ENCODE assay signal across 9 cellular contexts in genomic region chr1:89657886-89658285, GRCh38. TPM values are rescaled to one million over a fixed set of nuclear protein-coding genes. Genes with fewer than 3 reads are reported as not detected.
DNase-seq lines count a peak whose midpoint lies in the region; ATAC-seq and TF ChIP-seq lines count a peak whose summit lies in the region.
"Had no signal": no experiment of that assay in that cellular context is flagged by ENCODE, and none has a peak within 500 bp of the region (broad histone marks: within the 10 kb centered on the region; RNA-seq: fewer than 3 reads in every experiment).

No MANE protein-coding gene starts in this region.

- H3K36me3 ChIP-seq in fibroblast of lung (ENCODE audit: control insufficient read depth, insufficient read depth, low read length): no peaks in the 10 kb centered on the region

- no peak overlapping the region for H3K4me3 ChIP-seq in fibroblast of lung (replicated peaks in 1 of 4; ENCODE audit: control extremely low read depth in 1 of 4, insufficient read depth in 1 of 4, low read depth in 3 of 4, low read length in 4 of 4)

- no peaks in the 10 kb centered on the region for H3K27me3 ChIP-seq in fibroblast of lung (ENCODE audit: control insufficient read depth, insufficient read depth, low read length)

- no peaks in the 10 kb centered on the region for H3K9me3 ChIP-seq in fibroblast of lung (ENCODE audit: control insufficient read depth, insufficient read depth, low read depth, low read length)

- DNase-seq in GM13977 (ENCODE audit: low spot score) (peak; percentile 23), GM20000 (ENCODE audit: low spot score) (peak; percentile 24), fibroblast of lung (ENCODE audit: low read depth in 2 of 2) (peak in 1 of 2 donors; percentile 20), GM03348 (ENCODE audit: low spot score) (no peak), NCI-H1436 (lab: John Stamatoyannopoulos, UW) (no peak)
- DNase-seq: GF-D8 had no signal

- no peaks in the 10 kb centered on the region for H3K4me1 ChIP-seq in fibroblast of lung (ENCODE audit: control insufficient read depth, extremely low read depth, insufficient read depth, low read length)

- H3K9ac ChIP-seq in fibroblast of lung (ENCODE audit: insufficient read depth, low read length): no peak overlapping the region

- H3K4me2 ChIP-seq in fibroblast of lung (ENCODE audit: extremely low read depth, insufficient read depth, low read length): peak overlapping the region; percentile 15

- no peaks in the 10 kb centered on the region for H4K20me1 ChIP-seq in fibroblast of lung (ENCODE audit: control insufficient read depth, extremely low read depth, insufficient read depth, low read length)

- H3K27ac ChIP-seq in fibroblast of lung (ENCODE audit: insufficient read depth, low read length): no peak overlapping the region

- ATAC-seq in HG03571 (IDR thresholded peaks at IDR 0.05; ENCODE audit: unreplicated experiment): peak; percentile 65
- no peak for ATAC-seq in GM19397 (IDR thresholded peaks at IDR 0.05; ENCODE audit: unreplicated experiment)
- no peak for ATAC-seq in HG02981 (IDR thresholded peaks at IDR 0.05; ENCODE audit: unreplicated experiment)

- no peak overlapping the region for H2AFZ ChIP-seq in fibroblast of lung (ENCODE audit: low read length)

- in situ Hi-C loops in GM13977 (cut with MboI; ENCODE audit: low pct_unique_long_range_greater_than_20kb, low sequenced_read_pairs, unreplicated experiment): no loop called here

- no peak for TF ChIP-seq CTCF in GM13977 (IDR thresholded peaks at IDR 0.05; ENCODE audit: extremely low read depth, insufficient read depth, missing control alignments)
- no peak for TF ChIP-seq CTCF in GM20000 (IDR thresholded peaks at IDR 0.05; ENCODE audit: extremely low read depth, missing control alignments)
- no peak for TF ChIP-seq CTCF in fibroblast of lung (conservative IDR thresholded peaks at IDR 0.05 in 1 of 2, IDR thresholded peaks at IDR 0.05 in 1 of 2; ENCODE audit: low read depth in 1 of 2, low read length in 2 of 2)

- peaks cover 68% of the 10 kb centered on the region for H3K79me2 ChIP-seq in fibroblast of lung (ENCODE audit: control insufficient read depth, insufficient read depth, low read length)

RNA-seq across cellular contexts. Expression of gene LRRC8C, which starts 25.0 kb away (rescaled TPM):
- 4.1 and 5.4 TPM in 2 replicates for total RNA-seq in fibroblast of lung
- polyA plus RNA-seq in fibroblast of lung: 13.2 and 19.3 TPM in 2 replicates
- polyA plus RNA-seq in fibroblast of lung (2012): 6.9 and 9.8 TPM in 2 replicates
- polyA minus RNA-seq in fibroblast of lung (ENCODE audit: low replicate concordance): 3.4 and 5.3 TPM in 2 replicates

Comparison
In these comparisons a context has a peak if more than half of its experiments do, and no peak if none do; other contexts are left out.
1. DNase-seq: peak in GM13977 (single experiment) and GM20000 (single experiment); none in GM03348 (single experiment) and NCI-H1436 (single experiment).